Comparison of ENCODE assay signal across 1 cellular context in the genomic region with DNA sequence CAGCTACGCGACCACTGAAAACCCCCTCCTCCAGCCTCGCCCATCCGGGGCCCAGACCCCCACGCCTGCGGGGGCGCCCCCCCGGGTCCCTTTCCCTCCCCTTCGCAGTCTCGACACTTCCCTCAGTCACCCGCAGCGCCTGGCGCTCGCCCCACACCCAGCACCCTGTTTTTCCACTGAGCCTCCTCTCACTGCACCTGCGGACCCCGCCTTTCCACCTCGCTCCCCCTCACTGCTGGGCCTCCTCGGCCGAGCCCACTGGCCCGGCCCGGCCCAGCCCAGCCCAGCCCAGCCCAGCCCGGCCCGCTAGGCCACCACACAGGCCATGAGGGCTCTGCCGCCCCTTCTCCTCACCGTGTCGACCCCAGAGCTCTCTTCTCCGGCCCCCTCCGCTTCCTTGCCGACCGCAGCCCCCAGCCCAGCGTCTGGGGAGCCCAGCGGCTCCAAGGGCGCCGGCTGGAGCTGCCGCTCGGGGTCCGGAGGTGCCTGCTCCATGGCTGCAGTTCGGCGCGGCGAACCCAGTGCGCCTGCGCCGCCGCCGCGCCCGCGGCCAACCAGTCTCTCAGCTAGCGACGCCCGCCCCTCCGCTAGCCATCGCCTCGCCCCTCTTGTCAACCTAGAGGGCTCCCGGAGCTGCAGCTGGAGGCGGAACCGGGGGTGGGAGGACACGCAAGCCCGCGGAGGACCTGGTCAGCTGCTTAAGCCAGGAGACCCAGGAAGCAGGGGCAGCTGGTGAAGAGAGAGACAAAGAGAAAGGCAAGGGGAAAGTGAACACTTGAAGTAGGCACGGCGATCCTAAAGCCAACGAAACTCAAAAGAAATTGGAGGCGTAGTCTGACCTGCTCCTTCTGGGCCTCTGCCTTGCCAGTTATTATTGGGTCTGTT.
A peak's percentile ranks its signal among the peaks of the same experiment; 100 is the strongest.
TF ChIP-seq lines count a peak whose summit lies in the region.

A gene (minus strand): TSS at position 525 of the 885 bp plus-strand sequence. CDS start 30 bp downstream, at position 495.

TF ChIP-seq in HEK293, 187 proteins besides CTCF, POLR2A, EP300 and RAD21 (continued from another document):
- TF ChIP-seq, protein P1, sequence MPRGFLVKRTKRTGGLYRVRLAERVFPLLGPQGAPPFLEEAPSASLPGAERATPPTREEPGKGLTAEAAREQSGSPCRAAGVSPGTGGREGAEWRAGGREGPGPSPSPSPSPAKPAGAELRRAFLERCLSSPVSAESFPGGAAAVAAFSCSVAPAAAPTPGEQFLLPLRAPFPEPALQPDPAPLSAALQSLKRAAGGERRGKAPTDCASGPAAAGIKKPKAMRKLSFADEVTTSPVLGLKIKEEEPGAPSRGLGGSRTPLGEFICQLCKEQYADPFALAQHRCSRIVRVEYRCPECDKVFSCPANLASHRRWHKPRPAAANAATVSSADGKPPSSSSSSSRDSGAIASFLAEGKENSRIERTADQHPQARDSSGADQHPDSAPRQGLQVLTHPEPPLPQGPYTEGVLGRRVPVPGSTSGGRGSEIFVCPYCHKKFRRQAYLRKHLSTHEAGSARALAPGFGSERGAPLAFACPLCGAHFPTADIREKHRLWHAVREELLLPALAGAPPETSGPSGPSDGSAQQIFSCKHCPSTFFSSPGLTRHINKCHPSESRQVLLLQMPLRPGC (tag by site-specific recombination; IDR thresholded peaks at IDR 0.05): no peak
- TF ChIP-seq, protein P2, sequence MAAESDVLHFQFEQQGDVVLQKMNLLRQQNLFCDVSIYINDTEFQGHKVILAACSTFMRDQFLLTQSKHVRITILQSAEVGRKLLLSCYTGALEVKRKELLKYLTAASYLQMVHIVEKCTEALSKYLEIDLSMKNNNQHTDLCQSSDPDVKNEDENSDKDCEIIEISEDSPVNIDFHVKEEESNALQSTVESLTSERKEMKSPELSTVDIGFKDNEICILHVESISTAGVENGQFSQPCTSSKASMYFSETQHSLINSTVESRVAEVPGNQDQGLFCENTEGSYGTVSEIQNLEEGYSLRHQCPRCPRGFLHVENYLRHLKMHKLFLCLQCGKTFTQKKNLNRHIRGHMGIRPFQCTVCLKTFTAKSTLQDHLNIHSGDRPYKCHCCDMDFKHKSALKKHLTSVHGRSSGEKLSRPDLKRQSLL (tag by site-specific recombination; IDR thresholded peaks at IDR 0.05): 0 out of 2 replicates have a peak, but pooled peaks have one; percentile 28
- 0 out of 2 replicates have a peak, but pooled peaks have one; percentile 37 for TF ChIP-seq ZNF561 (tag by site-specific recombination; IDR thresholded peaks at IDR 0.05; ENCODE audit: borderline replicate concordance)
- TF ChIP-seq ZEB2 (tag by site-specific recombination; IDR thresholded peaks at IDR 0.05): 0 out of 2 replicates have a peak, but pooled peaks have one; percentile 4
- TF ChIP-seq ZBTB8A (tag by site-specific recombination; IDR thresholded peaks at IDR 0.05): peak; percentile 77
- TF ChIP-seq ZSCAN30 (tag by site-specific recombination; IDR thresholded peaks at IDR 0.05): peak; percentile 63; the same call in 1 of the 2 replicates
- TF ChIP-seq, protein P3, sequence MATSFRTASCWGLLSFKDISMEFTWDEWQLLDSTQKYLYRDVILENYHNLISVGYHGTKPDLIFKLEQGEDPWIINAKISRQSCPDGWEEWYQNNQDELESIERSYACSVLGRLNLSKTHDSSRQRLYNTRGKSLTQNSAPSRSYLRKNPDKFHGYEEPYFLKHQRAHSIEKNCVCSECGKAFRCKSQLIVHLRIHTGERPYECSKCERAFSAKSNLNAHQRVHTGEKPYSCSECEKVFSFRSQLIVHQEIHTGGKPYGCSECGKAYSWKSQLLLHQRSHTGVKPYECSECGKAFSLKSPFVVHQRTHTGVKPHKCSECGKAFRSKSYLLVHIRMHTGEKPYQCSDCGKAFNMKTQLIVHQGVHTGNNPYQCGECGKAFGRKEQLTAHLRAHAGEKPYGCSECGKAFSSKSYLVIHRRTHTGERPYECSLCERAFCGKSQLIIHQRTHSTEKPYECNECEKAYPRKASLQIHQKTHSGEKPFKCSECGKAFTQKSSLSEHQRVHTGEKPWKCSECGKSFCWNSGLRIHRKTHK (tag by site-specific recombination; IDR thresholded peaks at IDR 0.05): no peak
- peak; percentile 77 for TF ChIP-seq GLIS1 (tag by site-specific recombination; IDR thresholded peaks at IDR 0.05)
- TF ChIP-seq, protein P4, sequence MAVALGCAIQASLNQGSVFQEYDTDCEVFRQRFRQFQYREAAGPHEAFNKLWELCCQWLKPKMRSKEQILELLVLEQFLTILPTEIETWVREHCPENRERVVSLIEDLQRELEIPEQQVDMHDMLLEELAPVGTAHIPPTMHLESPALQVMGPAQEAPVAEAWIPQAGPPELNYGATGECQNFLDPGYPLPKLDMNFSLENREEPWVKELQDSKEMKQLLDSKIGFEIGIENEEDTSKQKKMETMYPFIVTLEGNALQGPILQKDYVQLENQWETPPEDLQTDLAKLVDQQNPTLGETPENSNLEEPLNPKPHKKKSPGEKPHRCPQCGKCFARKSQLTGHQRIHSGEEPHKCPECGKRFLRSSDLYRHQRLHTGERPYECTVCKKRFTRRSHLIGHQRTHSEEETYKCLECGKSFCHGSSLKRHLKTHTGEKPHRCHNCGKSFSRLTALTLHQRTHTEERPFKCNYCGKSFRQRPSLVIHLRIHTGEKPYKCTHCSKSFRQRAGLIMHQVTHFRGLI (tag by site-specific recombination; IDR thresholded peaks at IDR 0.05): peak; percentile 96
- peak; percentile 67; the same call in 1 of the 2 replicates for TF ChIP-seq ZNF423 (tag by site-specific recombination; IDR thresholded peaks at IDR 0.05)
- peak; percentile 57 for TF ChIP-seq SP3 (tag by site-specific recombination; IDR thresholded peaks at IDR 0.05)
- TF ChIP-seq EGR2 (tag by site-specific recombination; IDR thresholded peaks at IDR 0.05; ENCODE audit: low read depth): peak; percentile 88
- TF ChIP-seq PRDM1 (tag by site-specific recombination; IDR thresholded peaks at IDR 0.05): peak; percentile 88
- TF ChIP-seq, protein P5, sequence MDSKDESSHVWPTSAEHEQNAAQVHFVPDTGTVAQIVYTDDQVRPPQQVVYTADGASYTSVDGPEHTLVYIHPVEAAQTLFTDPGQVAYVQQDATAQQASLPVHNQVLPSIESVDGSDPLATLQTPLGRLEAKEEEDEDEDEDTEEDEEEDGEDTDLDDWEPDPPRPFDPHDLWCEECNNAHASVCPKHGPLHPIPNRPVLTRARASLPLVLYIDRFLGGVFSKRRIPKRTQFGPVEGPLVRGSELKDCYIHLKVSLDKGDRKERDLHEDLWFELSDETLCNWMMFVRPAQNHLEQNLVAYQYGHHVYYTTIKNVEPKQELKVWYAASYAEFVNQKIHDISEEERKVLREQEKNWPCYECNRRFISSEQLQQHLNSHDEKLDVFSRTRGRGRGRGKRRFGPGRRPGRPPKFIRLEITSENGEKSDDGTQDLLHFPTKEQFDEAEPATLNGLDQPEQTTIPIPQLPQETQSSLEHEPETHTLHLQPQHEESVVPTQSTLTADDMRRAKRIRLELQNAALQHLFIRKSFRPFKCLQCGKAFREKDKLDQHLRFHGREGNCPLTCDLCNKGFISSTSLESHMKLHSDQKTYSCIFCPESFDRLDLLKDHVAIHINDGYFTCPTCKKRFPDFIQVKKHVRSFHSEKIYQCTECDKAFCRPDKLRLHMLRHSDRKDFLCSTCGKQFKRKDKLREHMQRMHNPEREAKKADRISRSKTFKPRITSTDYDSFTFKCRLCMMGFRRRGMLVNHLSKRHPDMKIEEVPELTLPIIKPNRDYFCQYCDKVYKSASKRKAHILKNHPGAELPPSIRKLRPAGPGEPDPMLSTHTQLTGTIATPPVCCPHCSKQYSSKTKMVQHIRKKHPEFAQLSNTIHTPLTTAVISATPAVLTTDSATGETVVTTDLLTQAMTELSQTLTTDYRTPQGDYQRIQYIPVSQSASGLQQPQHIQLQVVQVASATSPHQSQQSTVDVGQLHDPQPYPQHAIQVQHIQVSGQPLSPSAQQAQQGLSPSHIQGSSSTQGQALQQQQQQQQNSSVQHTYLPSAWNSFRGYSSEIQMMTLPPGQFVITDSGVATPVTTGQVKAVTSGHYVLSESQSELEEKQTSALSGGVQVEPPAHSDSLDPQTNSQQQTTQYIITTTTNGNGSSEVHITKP (tag by site-specific recombination; IDR thresholded peaks at IDR 0.05): peak; percentile 43
- no peak for TF ChIP-seq ZNF202 (tag by site-specific recombination; IDR thresholded peaks at IDR 0.05; ENCODE audit: borderline replicate concordance)
- TF ChIP-seq ZFHX2 (tag by site-specific recombination; conservative IDR thresholded peaks at IDR 0.05): peak; percentile 86
- peak; percentile 43; the same call in 1 of the 2 replicates for TF ChIP-seq ZXDB (tag by site-specific recombination; IDR thresholded peaks at IDR 0.05)
- peak; percentile 74 for TF ChIP-seq ZNF335 (tag by site-specific recombination; conservative IDR thresholded peaks at IDR 0.05)
- TF ChIP-seq, protein P6, sequence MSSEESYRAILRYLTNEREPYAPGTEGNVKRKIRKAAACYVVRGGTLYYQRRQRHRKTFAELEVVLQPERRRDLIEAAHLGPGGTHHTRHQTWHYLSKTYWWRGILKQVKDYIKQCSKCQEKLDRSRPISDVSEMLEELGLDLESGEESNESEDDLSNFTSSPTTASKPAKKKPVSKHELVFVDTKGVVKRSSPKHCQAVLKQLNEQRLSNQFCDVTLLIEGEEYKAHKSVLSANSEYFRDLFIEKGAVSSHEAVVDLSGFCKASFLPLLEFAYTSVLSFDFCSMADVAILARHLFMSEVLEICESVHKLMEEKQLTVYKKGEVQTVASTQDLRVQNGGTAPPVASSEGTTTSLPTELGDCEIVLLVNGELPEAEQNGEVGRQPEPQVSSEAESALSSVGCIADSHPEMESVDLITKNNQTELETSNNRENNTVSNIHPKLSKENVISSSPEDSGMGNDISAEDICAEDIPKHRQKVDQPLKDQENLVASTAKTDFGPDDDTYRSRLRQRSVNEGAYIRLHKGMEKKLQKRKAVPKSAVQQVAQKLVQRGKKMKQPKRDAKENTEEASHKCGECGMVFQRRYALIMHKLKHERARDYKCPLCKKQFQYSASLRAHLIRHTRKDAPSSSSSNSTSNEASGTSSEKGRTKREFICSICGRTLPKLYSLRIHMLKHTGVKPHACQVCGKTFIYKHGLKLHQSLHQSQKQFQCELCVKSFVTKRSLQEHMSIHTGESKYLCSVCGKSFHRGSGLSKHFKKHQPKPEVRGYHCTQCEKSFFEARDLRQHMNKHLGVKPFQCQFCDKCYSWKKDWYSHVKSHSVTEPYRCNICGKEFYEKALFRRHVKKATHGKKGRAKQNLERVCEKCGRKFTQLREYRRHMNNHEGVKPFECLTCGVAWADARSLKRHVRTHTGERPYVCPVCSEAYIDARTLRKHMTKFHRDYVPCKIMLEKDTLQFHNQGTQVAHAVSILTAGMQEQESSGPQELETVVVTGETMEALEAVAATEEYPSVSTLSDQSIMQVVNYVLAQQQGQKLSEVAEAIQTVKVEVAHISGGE (tag by site-specific recombination; conservative IDR thresholded peaks at IDR 0.05; ENCODE audit: low read depth): no peak; the same call in 1 of the 2 replicates
- TF ChIP-seq, protein P7, sequence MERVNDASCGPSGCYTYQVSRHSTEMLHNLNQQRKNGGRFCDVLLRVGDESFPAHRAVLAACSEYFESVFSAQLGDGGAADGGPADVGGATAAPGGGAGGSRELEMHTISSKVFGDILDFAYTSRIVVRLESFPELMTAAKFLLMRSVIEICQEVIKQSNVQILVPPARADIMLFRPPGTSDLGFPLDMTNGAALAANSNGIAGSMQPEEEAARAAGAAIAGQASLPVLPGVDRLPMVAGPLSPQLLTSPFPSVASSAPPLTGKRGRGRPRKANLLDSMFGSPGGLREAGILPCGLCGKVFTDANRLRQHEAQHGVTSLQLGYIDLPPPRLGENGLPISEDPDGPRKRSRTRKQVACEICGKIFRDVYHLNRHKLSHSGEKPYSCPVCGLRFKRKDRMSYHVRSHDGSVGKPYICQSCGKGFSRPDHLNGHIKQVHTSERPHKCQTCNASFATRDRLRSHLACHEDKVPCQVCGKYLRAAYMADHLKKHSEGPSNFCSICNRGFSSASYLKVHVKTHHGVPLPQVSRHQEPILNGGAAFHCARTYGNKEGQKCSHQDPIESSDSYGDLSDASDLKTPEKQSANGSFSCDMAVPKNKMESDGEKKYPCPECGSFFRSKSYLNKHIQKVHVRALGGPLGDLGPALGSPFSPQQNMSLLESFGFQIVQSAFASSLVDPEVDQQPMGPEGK (tag by site-specific recombination; IDR thresholded peaks at IDR 0.05): peak; percentile 85
- TF ChIP-seq, protein P8, sequence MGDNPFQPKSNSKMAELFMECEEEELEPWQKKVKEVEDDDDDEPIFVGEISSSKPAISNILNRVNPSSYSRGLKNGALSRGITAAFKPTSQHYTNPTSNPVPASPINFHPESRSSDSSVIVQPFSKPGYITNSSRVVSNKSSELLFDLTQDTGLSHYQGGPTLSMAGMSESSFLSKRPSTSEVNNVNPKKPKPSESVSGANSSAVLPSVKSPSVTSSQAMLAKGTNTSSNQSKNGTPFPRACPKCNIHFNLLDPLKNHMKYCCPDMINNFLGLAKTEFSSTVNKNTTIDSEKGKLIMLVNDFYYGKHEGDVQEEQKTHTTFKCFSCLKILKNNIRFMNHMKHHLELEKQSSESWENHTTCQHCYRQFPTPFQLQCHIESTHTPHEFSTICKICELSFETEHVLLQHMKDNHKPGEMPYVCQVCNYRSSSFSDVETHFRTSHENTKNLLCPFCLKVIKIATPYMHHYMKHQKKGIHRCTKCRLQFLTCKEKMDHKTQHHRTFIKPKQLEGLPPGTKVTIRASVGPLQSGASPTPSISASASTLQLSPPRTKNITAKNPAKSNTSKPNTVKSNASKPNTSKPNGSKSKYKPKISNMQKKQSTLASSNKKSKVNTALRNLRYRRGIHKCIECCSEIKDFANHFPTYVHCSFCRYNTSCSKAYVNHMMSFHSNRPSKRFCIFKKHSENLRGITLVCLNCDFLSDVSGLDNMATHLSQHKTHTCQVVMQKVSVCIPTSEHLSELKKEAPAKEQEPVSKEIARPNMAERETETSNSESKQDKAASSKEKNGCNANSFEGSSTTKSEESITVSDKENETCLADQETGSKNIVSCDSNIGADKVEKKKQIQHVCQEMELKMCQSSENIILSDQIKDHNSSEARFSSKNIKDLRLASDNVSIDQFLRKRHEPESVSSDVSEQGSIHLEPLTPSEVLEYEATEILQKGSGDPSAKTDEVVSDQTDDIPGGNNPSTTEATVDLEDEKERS (tag by site-specific recombination; IDR thresholded peaks at IDR 0.05): no peak
- peak; percentile 93 for TF ChIP-seq GLIS2 (tag by site-specific recombination; IDR thresholded peaks at IDR 0.05)
- TF ChIP-seq, protein P9, sequence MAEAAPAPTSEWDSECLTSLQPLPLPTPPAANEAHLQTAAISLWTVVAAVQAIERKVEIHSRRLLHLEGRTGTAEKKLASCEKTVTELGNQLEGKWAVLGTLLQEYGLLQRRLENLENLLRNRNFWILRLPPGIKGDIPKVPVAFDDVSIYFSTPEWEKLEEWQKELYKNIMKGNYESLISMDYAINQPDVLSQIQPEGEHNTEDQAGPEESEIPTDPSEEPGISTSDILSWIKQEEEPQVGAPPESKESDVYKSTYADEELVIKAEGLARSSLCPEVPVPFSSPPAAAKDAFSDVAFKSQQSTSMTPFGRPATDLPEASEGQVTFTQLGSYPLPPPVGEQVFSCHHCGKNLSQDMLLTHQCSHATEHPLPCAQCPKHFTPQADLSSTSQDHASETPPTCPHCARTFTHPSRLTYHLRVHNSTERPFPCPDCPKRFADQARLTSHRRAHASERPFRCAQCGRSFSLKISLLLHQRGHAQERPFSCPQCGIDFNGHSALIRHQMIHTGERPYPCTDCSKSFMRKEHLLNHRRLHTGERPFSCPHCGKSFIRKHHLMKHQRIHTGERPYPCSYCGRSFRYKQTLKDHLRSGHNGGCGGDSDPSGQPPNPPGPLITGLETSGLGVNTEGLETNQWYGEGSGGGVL (tag by site-specific recombination; IDR thresholded peaks at IDR 0.05): peak; percentile 85
- 0 out of 2 replicates have a peak, but pooled peaks have one; percentile 37 for TF ChIP-seq ZFP69B (tag by site-specific recombination; IDR thresholded peaks at IDR 0.05)
- peak; percentile 41; the same call in 1 of the 2 replicates for TF ChIP-seq ZBTB17 (tag by site-specific recombination; IDR thresholded peaks at IDR 0.05)
TF ChIP-seq in HEK293: peak in this region for 29.
